19 cellular contexts compared by ENCODE assay signal in the genomic region with DNA sequence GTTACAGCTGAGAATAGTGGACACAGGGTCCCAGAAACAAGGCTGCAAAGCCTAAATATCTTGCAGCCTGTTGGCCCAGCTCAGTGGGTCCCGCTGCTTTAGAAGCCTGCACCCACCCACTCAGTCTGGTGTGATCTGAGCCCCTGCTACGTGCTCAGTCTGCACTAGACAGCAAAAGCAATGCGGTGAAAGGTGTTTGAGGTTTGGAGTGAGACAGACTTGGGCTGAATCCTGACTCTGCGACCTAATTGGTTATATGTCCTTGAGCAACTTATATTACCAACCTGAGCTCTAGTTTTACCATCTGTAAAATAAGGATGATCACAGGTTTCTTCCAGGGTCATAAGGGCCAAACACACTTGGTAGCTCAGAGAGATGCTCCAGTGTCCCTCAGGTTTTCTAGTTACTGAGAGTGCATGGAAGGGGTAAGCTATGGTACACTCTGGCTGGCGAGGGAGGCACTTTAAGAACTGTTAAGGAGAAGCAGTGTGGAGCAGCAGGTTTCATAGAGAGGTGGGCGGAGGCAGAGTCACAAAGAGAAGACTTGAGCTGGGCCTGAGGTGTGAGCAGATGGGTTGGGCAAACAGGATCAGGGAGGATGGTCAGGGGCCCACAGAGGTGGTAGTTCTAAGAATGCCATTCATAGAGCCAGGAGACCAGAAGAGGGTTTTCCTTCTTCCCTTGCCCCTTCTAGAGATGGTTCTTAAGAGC. TPM values are rescaled to one million over a fixed set of nuclear protein-coding genes. Genes with fewer than 3 reads are reported as not detected.
DNase-seq lines count a peak whose midpoint lies in the region; ATAC-seq and TF ChIP-seq lines count a peak whose summit lies in the region.
"Had no signal": no experiment of that assay in that cellular context is flagged by ENCODE, and none has a peak within 500 bp of the region (broad histone marks: within the 10 kb centered on the region; RNA-seq: fewer than 3 reads in every experiment).

No MANE protein-coding gene starts in this region.

- H3K9ac ChIP-seq in HCT116 (ENCODE audit: low read length): no peak overlapping the region

- H3K27ac Mint-ChIP-seq in activated CD4-positive, alpha-beta memory T cell treated with anti-CD3 and anti-CD28 coated beads for 36 hours: no peak overlapping the region
- H3K27ac Mint-ChIP-seq in activated CD4-positive, alpha-beta memory T cell treated with anti-CD3 and anti-CD28 coated beads, Interleukin-2, amount 10 ng/mL, durations not matched to agents 7 days and 5 days: no peak overlapping the region
- H3K27ac Mint-ChIP-seq in stimulated activated effector memory CD8-positive, alpha-beta T cell treated with anti-CD3 and anti-CD28 coated beads, Interleukin-12 subunit alpha, Interleukin-12 subunit beta, amount 100 ng/mL, for 72 hours: peak overlapping the region; percentile 13
- H3K27ac Mint-ChIP-seq: HFFc6 had no signal

- H3K9me3 Mint-ChIP-seq in activated CD4-positive, alpha-beta memory T cell treated with anti-CD3 and anti-CD28 coated beads for 36 hours: no peaks in the 10 kb centered on the region
- H3K9me3 Mint-ChIP-seq in activated CD4-positive, alpha-beta memory T cell treated with anti-CD3 and anti-CD28 coated beads, Interleukin-2, amount 10 ng/mL, durations not matched to agents 7 days and 5 days: no peaks in the 10 kb centered on the region
- no peaks in the 10 kb centered on the region for H3K9me3 Mint-ChIP-seq in stimulated activated effector memory CD8-positive, alpha-beta T cell treated with anti-CD3 and anti-CD28 coated beads, Interleukin-12 subunit alpha, Interleukin-12 subunit beta, amount 100 ng/mL, for 72 hours
- H3K9me3 Mint-ChIP-seq: HFFc6 had no signal

- no peak overlapping the region for H3K4me2 ChIP-seq in HCT116 (ENCODE audit: low read length)

- ATAC-seq in HCT116 (0 out of 2 replicates have a peak, but pooled peaks have one; percentile 9), HG03135 (IDR thresholded peaks at IDR 0.05; ENCODE audit: unreplicated experiment) (no peak)
- ATAC-seq in stimulated activated effector memory CD8-positive, alpha-beta T cell treated with anti-CD3 and anti-CD28 coated beads, Interleukin-12 subunit alpha, Interleukin-12 subunit beta, amount 100 ng/mL, for 72 hours: peak; percentile 87
- ATAC-seq: Panc1, Right ventricle myocardium inferior had no signal

- H3K9me3 ChIP-seq in HCT116 (ENCODE audit: control insufficient read depth in 1 of 2, insufficient read depth in 1 of 2, low read depth in 1 of 2, low read length in 2 of 2): no peaks in the 10 kb centered on the region
- H3K9me3 ChIP-seq: Caco-2 had no signal

- no peaks in the 10 kb centered on the region for H3K4me1 ChIP-seq in HCT116 (ENCODE audit: control insufficient read depth in 1 of 2, insufficient read depth in 2 of 2, low read length in 2 of 2)
- H3K4me1 ChIP-seq: Caco-2 had no signal

- no peak for TF ChIP-seq RAD21 in HCT116 (IDR thresholded peaks at IDR 0.05; ENCODE audit: low read depth)

- RAD21 ChIA-PET in HCT116 (lab: Charles Lee; ENCODE audit: low non-redundant PET in 1 of 2, low total read pairs in 2 of 2, uncharacterized antibody in 2 of 2, unreplicated experiment in 2 of 2): interaction anchor here in 1 of 2 experiments (0.6 kb wide), 1 partner anchor 338 kb away, joined by 3 read pairs; no protein-coding TSS in a partner anchor

- no peaks in the 10 kb centered on the region for H3K27me3 Mint-ChIP-seq in activated CD4-positive, alpha-beta memory T cell treated with anti-CD3 and anti-CD28 coated beads for 36 hours
- H3K27me3 Mint-ChIP-seq in activated CD4-positive, alpha-beta memory T cell treated with anti-CD3 and anti-CD28 coated beads, Interleukin-2, amount 10 ng/mL, durations not matched to agents 7 days and 5 days: no peaks in the 10 kb centered on the region

- H3K27ac ChIP-seq in HCT116 (ENCODE audit: low read depth, low read length) (no peak overlapping the region), caudate nucleus (ENCODE audit: low read depth, low read length) (peak overlapping the region; percentile 67)
- H3K27ac ChIP-seq: C4-2B had no signal

- DNase-seq in activated CD4-positive, alpha-beta memory T cell treated with anti-CD3 and anti-CD28 coated beads for 36 hours: peak; percentile 16
- no peak for DNase-seq in activated CD4-positive, alpha-beta memory T cell treated with anti-CD3 and anti-CD28 coated beads, Interleukin-2, amount 10 ng/mL, durations not matched to agents 7 days and 5 days
- DNase-seq in HCT116 (ENCODE audit: low read depth, low spot score) (no peak), caudate nucleus (lab: John Stamatoyannopoulos, UW) (peak in 10 of 61 donors; percentile 22 to 62 (median 28)), NCI-H2081 treated with DMSO at 0.1 percent for 48 hours (lab: John Stamatoyannopoulos, UW) (no peak)
- no peak for DNase-seq in stimulated activated effector memory CD8-positive, alpha-beta T cell treated with anti-CD3 and anti-CD28 coated beads, Interleukin-12 subunit alpha, Interleukin-12 subunit beta, amount 100 ng/mL, for 72 hours (ENCODE audit: low spot score in 2 of 2)
- DNase-seq: Caco-2, DMS153, EL, HFFc6, KBM-7, MV-4-11, NCI-H1417, NCI-H1930, NCI-H510A treated with DMSO at 0.1 percent for 48 hours had no signal

- H3K4me1 Mint-ChIP-seq in activated CD4-positive, alpha-beta memory T cell treated with anti-CD3 and anti-CD28 coated beads for 36 hours (ENCODE audit: low read depth): peaks cover 9% of the 10 kb centered on the region
- no peaks in the 10 kb centered on the region for H3K4me1 Mint-ChIP-seq in activated CD4-positive, alpha-beta memory T cell treated with anti-CD3 and anti-CD28 coated beads, Interleukin-2, amount 10 ng/mL, durations not matched to agents 7 days and 5 days
- peaks cover 6% of the 10 kb centered on the region for H3K4me1 Mint-ChIP-seq in stimulated activated effector memory CD8-positive, alpha-beta T cell treated with anti-CD3 and anti-CD28 coated beads, Interleukin-12 subunit alpha, Interleukin-12 subunit beta, amount 100 ng/mL, for 72 hours

- peaks cover 30% of the 10 kb centered on the region for H3K36me3 Mint-ChIP-seq in activated CD4-positive, alpha-beta memory T cell treated with anti-CD3 and anti-CD28 coated beads for 36 hours
- peaks cover 26% of the 10 kb centered on the region for H3K36me3 Mint-ChIP-seq in activated CD4-positive, alpha-beta memory T cell treated with anti-CD3 and anti-CD28 coated beads, Interleukin-2, amount 10 ng/mL, durations not matched to agents 7 days and 5 days (ENCODE audit: low read depth)
- peaks cover 96% of the 10 kb centered on the region for H3K36me3 Mint-ChIP-seq in stimulated activated effector memory CD8-positive, alpha-beta T cell treated with anti-CD3 and anti-CD28 coated beads, Interleukin-12 subunit alpha, Interleukin-12 subunit beta, amount 100 ng/mL, for 72 hours

- no peak overlapping the region for H2AFZ ChIP-seq in HCT116 (ENCODE audit: low read depth, low read length, poor library complexity, severe bottlenecking)

- TF ChIP-seq CTCF in HCT116 (IDR thresholded peaks at IDR 0.05 in 2 of 3, conservative IDR thresholded peaks at IDR 0.05 in 1 of 3; ENCODE audit: borderline replicate concordance in 1 of 3, insufficient read depth in 1 of 3, low read depth in 2 of 3, low read length in 2 of 3): no peak

- TF ChIP-seq POLR2A in HCT116 (IDR thresholded peaks at IDR 0.05; ENCODE audit: borderline replicate concordance, extremely low read depth, insufficient read depth, insufficient read length): no peak

- no peak overlapping the region for H3K4me3 Mint-ChIP-seq in activated CD4-positive, alpha-beta memory T cell treated with anti-CD3 and anti-CD28 coated beads for 36 hours
- no peak overlapping the region for H3K4me3 Mint-ChIP-seq in activated CD4-positive, alpha-beta memory T cell treated with anti-CD3 and anti-CD28 coated beads, Interleukin-2, amount 10 ng/mL, durations not matched to agents 7 days and 5 days
- H3K4me3 Mint-ChIP-seq in stimulated activated effector memory CD8-positive, alpha-beta T cell treated with anti-CD3 and anti-CD28 coated beads, Interleukin-12 subunit alpha, Interleukin-12 subunit beta, amount 100 ng/mL, for 72 hours: no peak overlapping the region
- H3K4me3 Mint-ChIP-seq: HFFc6 had no signal

- H3K27me3 ChIP-seq in HCT116 (ENCODE audit: insufficient read depth, low read length): no peaks in the 10 kb centered on the region

- H3K9me2 ChIP-seq in HCT116 (ENCODE audit: insufficient read depth): no peaks in the 10 kb centered on the region

- no peaks in the 10 kb centered on the region for H3K36me3 ChIP-seq in HCT116 (ENCODE audit: control insufficient read depth in 1 of 2, insufficient read depth in 2 of 2, low read length in 2 of 2)

- no peaks in the 10 kb centered on the region for H4K20me1 ChIP-seq in HCT116 (ENCODE audit: insufficient read depth)

- POLR2A ChIA-PET in activated CD4-positive, alpha-beta memory T cell treated with anti-CD3 and anti-CD28 coated beads for 36 hours (lab: Charles Lee): no interaction called here
- POLR2A ChIA-PET in activated CD4-positive, alpha-beta memory T cell treated with anti-CD3 and anti-CD28 coated beads, Interleukin-2, amount 10 ng/mL, durations not matched to agents 7 days and 5 days (lab: Charles Lee): interaction anchor here (1.1 kb wide), 1 partner anchor 11 kb away, joined by 6 read pairs; a partner anchor contains a TSS
- POLR2A ChIA-PET in HCT116 (lab: Charles Lee): interaction anchor here (1.1 kb wide), 1 partner anchor 12 kb away, joined by 3 read pairs; no protein-coding TSS in a partner anchor

- H3K79me2 ChIP-seq in HCT116 (ENCODE audit: insufficient read depth, low read length): no peaks in the 10 kb centered on the region

- CTCF ChIA-PET in activated CD4-positive, alpha-beta memory T cell treated with anti-CD3 and anti-CD28 coated beads for 36 hours (lab: Charles Lee): interaction anchor here (0.7 to 1.6 kb wide), 5 partner anchors 8 to 236 kb away, joined by 3 to 4 read pairs (median 4); no protein-coding TSS in a partner anchor
- CTCF ChIA-PET in activated CD4-positive, alpha-beta memory T cell treated with anti-CD3 and anti-CD28 coated beads, Interleukin-2, amount 10 ng/mL, durations not matched to agents 7 days and 5 days (lab: Charles Lee): no interaction called here
- CTCF ChIA-PET in HCT116 (lab: Charles Lee): interaction anchor here (1.4 kb wide), 1 partner anchor 8 kb away, joined by 5 read pairs; no protein-coding TSS in a partner anchor

- no peak overlapping the region for H3K4me3 ChIP-seq in HCT116 (replicated peaks in 1 of 2; ENCODE audit: low read depth in 1 of 2, low read length in 2 of 2)

- intact Hi-C loops in activated CD4-positive, alpha-beta memory T cell treated with anti-CD3 and anti-CD28 coated beads for 36 hours (cut with micrococcal nuclease): no loop called here
- intact Hi-C loops in HCT116 (cut with micrococcal nuclease): no loop called here

- BruUV-seq in HCT116 (replicated peaks; lab: Mats Ljungman, UMichigan): no TSS peak

TF ChIP-seq in HCT116, 20 proteins besides CTCF, POLR2A, EP300 and RAD21 (continues in another document):
- no peak for TF ChIP-seq JUND (IDR thresholded peaks at IDR 0.05)
- TF ChIP-seq TCF7L2 (IDR thresholded peaks at IDR 0.05; ENCODE audit: borderline replicate concordance, extremely low read depth, insufficient read depth, insufficient read length): no peak
- no peak for TF ChIP-seq ZFX (IDR thresholded peaks at IDR 0.05)

RNA-seq across cellular contexts. Expression of a gene that starts 10.1 kb away (rescaled TPM):
- 1 to 10 TPM; 1.5 to 2.1 TPM for total RNA-seq in activated CD4-positive, alpha-beta memory T cell treated with anti-CD3 and anti-CD28 coated beads for 36 hours
- total RNA-seq in activated CD4-positive, alpha-beta memory T cell treated with anti-CD3 and anti-CD28 coated beads, Interleukin-2, amount 10 ng/mL, durations not matched to agents 7 days and 5 days: not detected
- 11.3 TPM for total RNA-seq in HCT116 (2021; ENCODE audit: unreplicated experiment)
- 8.4 and 9.1 TPM in 2 replicates for polyA plus RNA-seq in HCT116 (2012)
